ENCODE assay signal across 1 cellular context in the genomic region with DNA sequence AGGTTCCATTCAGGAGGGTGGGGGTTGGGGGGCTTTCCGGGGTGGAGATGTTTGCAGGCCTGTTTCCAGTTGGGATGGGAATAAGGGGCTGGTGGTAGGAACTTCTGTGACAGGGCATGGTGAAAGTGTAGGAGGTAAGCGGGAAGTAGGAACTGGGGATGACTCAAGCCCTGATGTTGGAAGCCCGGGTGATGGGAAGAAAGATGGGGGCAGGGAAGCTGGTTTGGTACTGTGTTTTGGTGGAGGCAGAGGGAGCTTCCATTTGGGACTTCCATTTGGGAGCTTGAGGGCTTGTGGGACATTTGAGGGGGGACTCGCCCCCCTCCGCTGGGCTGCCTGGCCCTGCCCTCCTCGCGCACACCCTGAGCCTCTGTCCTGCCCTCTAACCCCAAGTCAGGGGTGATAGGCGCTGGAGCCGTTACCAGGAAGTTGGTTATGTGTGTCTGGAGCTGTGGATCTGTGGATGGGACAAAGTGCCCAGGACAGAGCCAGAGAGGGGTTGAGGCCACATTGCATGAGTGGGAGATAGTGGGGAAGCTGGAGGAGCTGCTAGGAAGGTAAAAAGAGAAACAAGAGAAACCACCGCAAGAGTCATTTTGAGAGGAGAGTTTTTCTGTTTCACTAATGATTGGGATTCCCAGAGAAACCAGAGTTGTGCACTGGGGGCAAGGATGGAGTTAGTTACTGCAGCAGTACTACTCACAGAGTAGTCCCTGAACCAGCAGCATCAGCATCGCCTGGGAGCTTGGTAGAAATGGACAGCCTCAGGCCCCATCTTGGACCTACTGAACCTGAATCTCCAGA.
TF ChIP-seq lines count a peak whose summit lies in the region.

No MANE protein-coding gene starts in this region.

TF ChIP-seq in H1, 55 proteins besides CTCF, POLR2A, EP300 and RAD21:
- TF ChIP-seq POU5F1 (IDR thresholded peaks at IDR 0.05; ENCODE audit: low read depth, low read length) (no peak), PHF8 (conservative IDR thresholded peaks at IDR 0.05; ENCODE audit: low read depth, low read length) (no peak), SIRT6 (IDR thresholded peaks at IDR 0.05; ENCODE audit: low read length) (no peak), BRCA1 (IDR thresholded peaks at IDR 0.05; ENCODE audit: low read depth, low read length) (no peak), ASH2L (IDR thresholded peaks at IDR 0.05; ENCODE audit: low read length) (no peak), RNF2 (IDR thresholded peaks at IDR 0.05; ENCODE audit: borderline replicate concordance, low read depth, low read length, missing control alignments, poor library complexity, severe bottlenecking) (no peak), KDM1A (IDR thresholded peaks at IDR 0.05; ENCODE audit: borderline replicate concordance, low read length) (no peak), SP2 (IDR thresholded peaks at IDR 0.05; ENCODE audit: low read length) (no peak), ZNF274 (IDR thresholded peaks at IDR 0.05; ENCODE audit: borderline replicate concordance, extremely low read depth, low read length) (no peak), BCL11A (IDR thresholded peaks at IDR 0.05; ENCODE audit: low read depth in 2 of 2, low read length in 2 of 2) (no peak), TAF1 (IDR thresholded peaks at IDR 0.05; ENCODE audit: low read depth, low read length) (no peak), RBBP5 (IDR thresholded peaks at IDR 0.05; ENCODE audit: borderline replicate concordance, low read depth, low read length) (no peak)
- TF ChIP-seq, protein P1, sequence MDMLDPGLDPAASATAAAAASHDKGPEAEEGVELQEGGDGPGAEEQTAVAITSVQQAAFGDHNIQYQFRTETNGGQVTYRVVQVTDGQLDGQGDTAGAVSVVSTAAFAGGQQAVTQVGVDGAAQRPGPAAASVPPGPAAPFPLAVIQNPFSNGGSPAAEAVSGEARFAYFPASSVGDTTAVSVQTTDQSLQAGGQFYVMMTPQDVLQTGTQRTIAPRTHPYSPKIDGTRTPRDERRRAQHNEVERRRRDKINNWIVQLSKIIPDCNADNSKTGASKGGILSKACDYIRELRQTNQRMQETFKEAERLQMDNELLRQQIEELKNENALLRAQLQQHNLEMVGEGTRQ (IDR thresholded peaks at IDR 0.05; ENCODE audit: low read length) = no peak
- TF ChIP-seq, protein P2, sequence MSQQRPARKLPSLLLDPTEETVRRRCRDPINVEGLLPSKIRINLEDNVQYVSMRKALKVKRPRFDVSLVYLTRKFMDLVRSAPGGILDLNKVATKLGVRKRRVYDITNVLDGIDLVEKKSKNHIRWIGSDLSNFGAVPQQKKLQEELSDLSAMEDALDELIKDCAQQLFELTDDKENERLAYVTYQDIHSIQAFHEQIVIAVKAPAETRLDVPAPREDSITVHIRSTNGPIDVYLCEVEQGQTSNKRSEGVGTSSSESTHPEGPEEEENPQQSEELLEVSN (IDR thresholded peaks at IDR 0.05) = no peak
